Comparison of ENCODE assay signal across 33 cellular contexts in genomic region chrX:128906753-128907152, GRCh38.
"Had no signal": no experiment of that assay in that cellular context is flagged by ENCODE, and none has a peak within 500 bp of the region (broad histone marks: within the 10 kb centered on the region; RNA-seq: fewer than 3 reads in every experiment).

No MANE protein-coding gene starts in this region.

- H3K27ac ChIP-seq: adrenal gland, body of pancreas, brain microvascular endothelial cell, breast epithelium, VCaP had no signal

- H3K27me3 ChIP-seq: body of pancreas, brain microvascular endothelial cell had no signal

- ATAC-seq: activated CD8-positive, alpha-beta T cell treated with anti-CD3 and anti-CD28 coated beads for 36 hours; activated naive CD4-positive, alpha-beta T cell treated with anti-CD3 and anti-CD28 coated beads, Interleukin-2, amount 50 U/mL, for 72 hours; activated T-cell treated with anti-CD3 and anti-CD28 coated beads, Interleukin-2, amount 50 U/mL, for 4 hours; activated T-cell treated with anti-CD3 and anti-CD28 coated beads, Interleukin-2, amount 50 U/mL, for 72 hours; activated T-helper 17 cell treated with anti-CD3 and anti-CD28 coated beads, Interleukin-2, amount 50 U/mL, for 72 hours; body of pancreas had no signal

- H3K9me3 ChIP-seq: adrenal gland, body of pancreas, breast epithelium had no signal

- H3K4me1 ChIP-seq: adrenal gland, body of pancreas, breast epithelium had no signal

- FAIRE-seq: TTC549 had no signal

- H3K4me3 ChIP-seq: adrenal gland, body of pancreas, breast epithelium had no signal

- DNase-seq: activated B cell treated with CpG ODN at 0.5 μM for 24 hours; activated CD4-positive, alpha-beta memory T cell treated with anti-CD3 and anti-CD28 coated beads for 36 hours; activated CD4-positive, alpha-beta T cell treated with anti-CD3 and anti-CD28 coated beads for 4 hours; activated CD4-positive, alpha-beta T cell treated with anti-CD3 and anti-CD28 coated beads, Interleukin-2, amount 10 ng/mL, durations not matched to agents 24 days and 14 days; activated CD4-positive, alpha-beta T cell treated with anti-CD3 and anti-CD28 coated beads, Interleukin-2, amount 50 U/mL, for 1 hour; activated CD4-positive, alpha-beta T cell treated with anti-CD3 and anti-CD28 coated beads, Interleukin-2, amount 50 U/mL, for 4 hours; activated CD4-positive, CD25-positive, alpha-beta regulatory T cell treated with anti-CD3 and anti-CD28 coated beads, Interleukin-2, amount 50 U/mL, for 72 hours; activated CD8-positive, alpha-beta memory T cell treated with anti-CD3 and anti-CD28 coated beads, Interleukin-2, amount 50 U/mL, for 4 hours; activated CD8-positive, alpha-beta T cell treated with anti-CD3 and anti-CD28 coated beads for 36 hours; activated effector memory CD4-positive, alpha-beta T cell treated with anti-CD3 and anti-CD28 coated beads, Interleukin-2, amount 50 U/mL, for 16 hours; activated gamma-delta T cell treated with Interleukin-2 at 50 U/mL for 16 hours; activated naive CD4-positive, alpha-beta T cell; activated naive CD4-positive, alpha-beta T cell treated with anti-CD3 and anti-CD28 coated beads for 36 hours; activated naive CD4-positive, alpha-beta T cell treated with anti-CD3 and anti-CD28 coated beads, Interleukin-2, amount 50 U/mL, for 16 hours; activated naive CD8-positive, alpha-beta T cell treated with anti-CD3 and anti-CD28 coated beads for 36 hours; activated T-cell treated with anti-CD3 and anti-CD28 coated beads for 4 hours; activated T-cell treated with anti-CD3 and anti-CD28 coated beads, Interleukin-2, amount 50 U/mL, for 1 hour; activated T-cell treated with anti-CD3 and anti-CD28 coated beads, Interleukin-2, amount 50 U/mL, for 4 hours; activated T-cell treated with anti-CD3 and anti-CD28 coated beads, Interleukin-2, amount 50 U/mL, for 72 hours; adrenal gland; amniotic stem cell; aorta; body of pancreas; brain microvascular endothelial cell; central memory CD4-positive, alpha-beta T cell; T-helper 1 cell; T-helper 2 cell; T-helper 9 cell had no signal

- H3K36me3 ChIP-seq: adrenal gland, brain microvascular endothelial cell, breast epithelium had no signal
